ENCODE assay signal across 23 cellular contexts in the genomic region with DNA sequence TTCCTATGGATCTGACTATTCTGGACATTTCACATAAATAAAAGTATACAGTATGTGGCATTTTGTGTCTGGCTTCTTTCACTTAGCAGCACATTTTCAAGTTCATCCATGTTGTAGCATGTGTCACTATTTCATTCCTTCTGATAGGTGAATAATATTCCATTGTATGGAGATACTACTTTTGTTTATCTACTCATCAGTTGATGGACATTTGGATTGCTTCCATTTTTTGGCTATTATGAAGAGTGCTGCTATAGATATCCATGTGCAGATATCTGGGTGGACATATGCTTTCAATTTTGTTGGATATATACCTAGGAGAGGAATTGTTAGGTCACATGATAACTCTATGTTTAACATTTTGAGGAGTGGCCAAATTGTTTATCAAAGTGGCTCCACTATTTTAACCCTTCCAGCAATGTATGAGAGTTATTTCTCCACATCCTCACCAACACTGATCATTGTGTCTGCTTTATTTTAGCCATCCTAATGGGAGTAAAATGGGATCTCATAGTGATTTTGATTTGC. TPM values are rescaled to one million over a fixed set of nuclear protein-coding genes. Genes with fewer than 3 reads are reported as not detected.
DNase-seq lines count a peak whose midpoint lies in the region; ATAC-seq and TF ChIP-seq lines count a peak whose summit lies in the region.
"Had no signal": no experiment of that assay in that cellular context is flagged by ENCODE, and none has a peak within 500 bp of the region (broad histone marks: within the 10 kb centered on the region; RNA-seq: fewer than 3 reads in every experiment).

No MANE protein-coding gene starts in this region.

- no peaks in the 10 kb centered on the region for H3K9me3 Mint-ChIP-seq in stimulated activated naive B cell treated with anti-CD40 and anti-IgM and Interleukin-4, amounts not matched to agents 10 μg/mL and 1 μg/mL and 100 μg/mL, for 72 hours
- no peaks in the 10 kb centered on the region for H3K9me3 Mint-ChIP-seq in activated CD8-positive, alpha-beta T cell treated with anti-CD3 and anti-CD28 coated beads, Interleukin-2, amount 10 ng/mL, durations not matched to agents 7 days and 5 days (ENCODE audit: insufficient read depth)
- H3K9me3 Mint-ChIP-seq: CD14-positive monocyte; CD4-positive, alpha-beta T cell; CD8-positive, alpha-beta memory T cell; GM23338; H9; HFFc6 had no signal

- no peak overlapping the region for H3K9ac ChIP-seq in BLaER1 treated with 17β-estradiol and CSF1 and Interleukin-3, amounts not matched to agents 10 nM and 100 nM
- no peak overlapping the region for H3K9ac ChIP-seq in SK-N-SH

- CTCF ChIA-PET in HEK293 (lab: Yijun Ruan, JAX) (no interaction called here), SK-N-SH (lab: Yijun Ruan, JAX) (interaction anchor here (1.9 kb wide), 1 partner anchor 137 kb away, joined by 4 read pairs; no protein-coding TSS in a partner anchor)
- CTCF ChIA-PET in activated CD8-positive, alpha-beta T cell treated with anti-CD3 and anti-CD28 coated beads, Interleukin-2, amount 10 ng/mL, durations not matched to agents 7 days and 5 days (lab: Charles Lee), result interaction anchor here (0.8 kb wide), 2 partner anchors 40 to 42 kb away, joined by 3 to 4 read pairs; no protein-coding TSS in a partner anchor

- peak overlapping the region; percentile 63 for H3K27ac Mint-ChIP-seq in stimulated activated naive B cell treated with anti-CD40 and anti-IgM and Interleukin-4, amounts not matched to agents 10 μg/mL and 1 μg/mL and 100 μg/mL, for 72 hours
- H3K27ac Mint-ChIP-seq in activated CD8-positive, alpha-beta T cell treated with anti-CD3 and anti-CD28 coated beads, Interleukin-2, amount 10 ng/mL, durations not matched to agents 7 days and 5 days, result no peak overlapping the region
- H3K27ac Mint-ChIP-seq: CD4-positive, alpha-beta T cell; H9; HFFc6 had no signal

- peak overlapping the region in 3 of 11 experiments; percentile 82 to 84 (median 84); a peak in 5 of 22 replicates for H3K27ac ChIP-seq in BLaER1 treated with 17β-estradiol and CSF1 and Interleukin-3, amounts not matched to agents 10 nM and 100 nM
- H3K27ac ChIP-seq in HEK293 (ENCODE audit: extremely low read depth, low read depth, low read length) (no peak overlapping the region), SK-N-SH (ENCODE audit: low read depth in 2 of 2, low read length in 1 of 2) (no peak overlapping the region)

- peak in 1 of 2 experiments; percentile 7; a peak in 1 of 4 replicates for TF ChIP-seq EP300 in SK-N-SH (IDR thresholded peaks at IDR 0.05; ENCODE audit: borderline replicate concordance in 1 of 2, low read depth in 1 of 2, low read length in 1 of 2)

- peaks cover 18 to 29% of the 10 kb centered on the region in 2 donors for H3K4me1 Mint-ChIP-seq in stimulated activated naive B cell treated with anti-CD40 and anti-IgM and Interleukin-4, amounts not matched to agents 10 μg/mL and 1 μg/mL and 100 μg/mL, for 72 hours
- H3K4me1 Mint-ChIP-seq in activated CD8-positive, alpha-beta T cell treated with anti-CD3 and anti-CD28 coated beads, Interleukin-2, amount 10 ng/mL, durations not matched to agents 7 days and 5 days (ENCODE audit: low read depth), result peaks cover 32% of the 10 kb centered on the region

- peak; percentile 36 for DNase-seq in SK-N-SH
- DNase-seq in stimulated activated naive B cell treated with anti-CD40 and anti-IgM and Interleukin-4, amounts not matched to agents 10 μg/mL and 1 μg/mL and 100 μg/mL, for 72 hours, result no peak
- no peak for DNase-seq in left lobe of liver (ENCODE audit: low spot score)
- no peak for DNase-seq in activated CD8-positive, alpha-beta T cell treated with anti-CD3 and anti-CD28 coated beads, Interleukin-2, amount 10 ng/mL, durations not matched to agents 7 days and 5 days
- DNase-seq in epidermal melanocyte (ENCODE audit: insufficient read length, low spot score), result no peak
- DNase-seq: CD4-positive, alpha-beta T cell; CD8-positive, alpha-beta memory T cell; DMS53; DMS79 treated with DMSO at 0.1 percent for 48 hours; GF-D8; H9; HFFc6 had no signal

- H3K4me3 ChIP-seq in BLaER1 treated with 17β-estradiol and CSF1 and Interleukin-3, amounts not matched to agents 10 nM and 100 nM, result no peak overlapping the region
- H3K4me3 ChIP-seq in HEK293 (ENCODE audit: low read depth, low read length), result no peak overlapping the region
- H3K4me3 ChIP-seq in SK-N-SH (ENCODE audit: low read depth in 2 of 2, low read length in 1 of 2), result no peak overlapping the region
- H3K4me3 ChIP-seq: GM23338 had no signal

- ATAC-seq in stimulated activated naive B cell treated with anti-CD40 and anti-IgM and Interleukin-4, amounts not matched to agents 10 μg/mL and 1 μg/mL and 100 μg/mL, for 72 hours (replicated peaks), result no peak
- ATAC-seq in left lobe of liver, result no peak
- no peak for ATAC-seq in activated CD8-positive, alpha-beta T cell treated with anti-CD3 and anti-CD28 coated beads, Interleukin-2, amount 10 ng/mL, durations not matched to agents 7 days and 5 days
- ATAC-seq: GM23338, HCT116 had no signal

- no peaks in the 10 kb centered on the region for H4K20me1 ChIP-seq in BLaER1 treated with 17β-estradiol and CSF1 and Interleukin-3, amounts not matched to agents 10 nM and 100 nM
- no peaks in the 10 kb centered on the region for H4K20me1 ChIP-seq in SK-N-SH (ENCODE audit: insufficient read depth)

- peaks cover 19% of the 10 kb centered on the region for H3F3A ChIP-seq in SK-N-SH (replicated peaks; ENCODE audit: insufficient read depth)

- peaks cover 0 to 2% of the 10 kb centered on the region in 2 donors for H3K36me3 Mint-ChIP-seq in stimulated activated naive B cell treated with anti-CD40 and anti-IgM and Interleukin-4, amounts not matched to agents 10 μg/mL and 1 μg/mL and 100 μg/mL, for 72 hours
- peaks cover 22% of the 10 kb centered on the region for H3K36me3 Mint-ChIP-seq in activated CD8-positive, alpha-beta T cell treated with anti-CD3 and anti-CD28 coated beads, Interleukin-2, amount 10 ng/mL, durations not matched to agents 7 days and 5 days (ENCODE audit: low read depth)
- H3K36me3 Mint-ChIP-seq: CD8-positive, alpha-beta memory T cell had no signal

- no peaks in the 10 kb centered on the region for H3K9me3 ChIP-seq in BLaER1 treated with 17β-estradiol and CSF1 and Interleukin-3, amounts not matched to agents 10 nM and 100 nM (replicated peaks in 1 of 11)
- no peaks in the 10 kb centered on the region for H3K9me3 ChIP-seq in HEK293 (ENCODE audit: control insufficient read depth, insufficient read depth, low read depth, low read length)
- no peaks in the 10 kb centered on the region for H3K9me3 ChIP-seq in SK-N-SH

- no peaks in the 10 kb centered on the region for H3K79me2 ChIP-seq in SK-N-SH (ENCODE audit: insufficient read depth)

- H3K4me2 ChIP-seq in BLaER1 treated with 17β-estradiol and CSF1 and Interleukin-3, amounts not matched to agents 10 nM and 100 nM, result peak overlapping the region in 7 of 11 experiments; percentile 9 to 97 (median 88); a peak in 8 of 22 replicates
- no peak overlapping the region for H3K4me2 ChIP-seq in SK-N-SH
- H3K4me2 ChIP-seq: GM23338 had no signal

- POLR2A ChIA-PET in HEK293 (lab: Yijun Ruan, JAX), result no interaction called here
- POLR2A ChIA-PET in SK-N-SH (lab: Yijun Ruan, JAX), result no interaction called here
- POLR2A ChIA-PET in activated CD8-positive, alpha-beta T cell treated with anti-CD3 and anti-CD28 coated beads, Interleukin-2, amount 10 ng/mL, durations not matched to agents 7 days and 5 days (lab: Charles Lee), result interaction anchor here (1.0 to 1.7 kb wide), 2 partner anchors 18 to 21 kb away, joined by 3 to 4 read pairs; no protein-coding TSS in a partner anchor

- H2AFZ ChIP-seq in SK-N-SH (ENCODE audit: low read depth), result no peak overlapping the region
- H2AFZ ChIP-seq: GM23338 had no signal

- no peaks in the 10 kb centered on the region for H3K27me3 Mint-ChIP-seq in stimulated activated naive B cell treated with anti-CD40 and anti-IgM and Interleukin-4, amounts not matched to agents 10 μg/mL and 1 μg/mL and 100 μg/mL, for 72 hours
- H3K27me3 Mint-ChIP-seq in activated CD8-positive, alpha-beta T cell treated with anti-CD3 and anti-CD28 coated beads, Interleukin-2, amount 10 ng/mL, durations not matched to agents 7 days and 5 days (ENCODE audit: low read depth), result no peaks in the 10 kb centered on the region
- H3K27me3 Mint-ChIP-seq: CD4-positive, alpha-beta T cell had no signal

- peaks cover 0 to 19% (median 13%) of the 10 kb centered on the region in 11 experiments; a peak in 15 of 22 replicates for H3K36me3 ChIP-seq in BLaER1 treated with 17β-estradiol and CSF1 and Interleukin-3, amounts not matched to agents 10 nM and 100 nM
- H3K36me3 ChIP-seq in HEK293 (ENCODE audit: control insufficient read depth in 2 of 2, insufficient read depth in 1 of 2, low read length in 2 of 2) (peaks cover 0 to 26% of the 10 kb centered on the region in 2 experiments; a peak in 2 of 3 replicates), SK-N-SH (replicated peaks in 1 of 2; ENCODE audit: control insufficient read depth in 1 of 2, insufficient read depth in 2 of 2, low read length in 1 of 2) (peaks cover 7 to 11% of the 10 kb centered on the region in 2 experiments)

- no peaks in the 10 kb centered on the region for H3K9me2 ChIP-seq in SK-N-SH

- TF ChIP-seq CTCF in HEK293 (tag by site-specific recombination; IDR thresholded peaks at IDR 0.05) (no peak), SK-N-SH (IDR thresholded peaks at IDR 0.05) (no peak)

- no peaks in the 10 kb centered on the region for H3K27me3 ChIP-seq in BLaER1 treated with 17β-estradiol and CSF1 and Interleukin-3, amounts not matched to agents 10 nM and 100 nM
- H3K27me3 ChIP-seq in SK-N-SH (ENCODE audit: insufficient read depth), result no peaks in the 10 kb centered on the region

- H3K4me1 ChIP-seq in BLaER1 treated with 17β-estradiol and CSF1 and Interleukin-3, amounts not matched to agents 10 nM and 100 nM, result peaks cover 42 to 50% (median 48%) of the 10 kb centered on the region in 10 experiments
- no peaks in the 10 kb centered on the region for H3K4me1 ChIP-seq in HEK293 (ENCODE audit: control insufficient read depth, insufficient read depth, low read length)
- H3K4me1 ChIP-seq in SK-N-SH (ENCODE audit: control insufficient read depth in 1 of 2, insufficient read depth in 2 of 2, low read depth in 1 of 2, low read length in 1 of 2), result peaks cover 0 to 12% of the 10 kb centered on the region in 2 experiments; a peak in 1 of 4 replicates

- H3K4me3 Mint-ChIP-seq in stimulated activated naive B cell treated with anti-CD40 and anti-IgM and Interleukin-4, amounts not matched to agents 10 μg/mL and 1 μg/mL and 100 μg/mL, for 72 hours, result no peak overlapping the region
- no peak overlapping the region for H3K4me3 Mint-ChIP-seq in activated CD8-positive, alpha-beta T cell treated with anti-CD3 and anti-CD28 coated beads, Interleukin-2, amount 10 ng/mL, durations not matched to agents 7 days and 5 days
- H3K4me3 Mint-ChIP-seq: CD14-positive monocyte; CD4-positive, alpha-beta T cell; CD8-positive, alpha-beta memory T cell; GM23338; H9; HFFc6 had no signal

- TF ChIP-seq RAD21 in SK-N-SH (IDR thresholded peaks at IDR 0.05; ENCODE audit: low read length), result no peak

RNA-seq across cellular contexts. Expression of a gene that starts 21.9 kb away (rescaled TPM):
- polyA plus RNA-seq in SK-N-SH (2012; rRNA removed), result 14.3 and 16.0 TPM in 2 replicates
- 10.5 and 12.4 TPM in 2 replicates for polyA plus RNA-seq in SK-N-SH (2012; cell fraction: cytosol; rRNA removed)
- 38.6 and 41.0 TPM in 2 replicates for polyA plus RNA-seq in SK-N-SH (2012; cell fraction: nucleus; rRNA removed)
- 17.5 TPM for total RNA-seq in left lobe of liver
- total RNA-seq in activated CD8-positive, alpha-beta T cell treated with anti-CD3 and anti-CD28 coated beads, Interleukin-2, amount 10 ng/mL, durations not matched to agents 7 days and 5 days, result 10 to 100 TPM; 34.8 to 40.1 TPM

RNA-seq across cellular contexts. Expression of a gene that starts 49.9 kb away (rescaled TPM):
- polyA plus RNA-seq in SK-N-SH (2012; rRNA removed), result 14.4 and 15.6 TPM in 2 replicates
- 3.6 and 5.8 TPM in 2 replicates for polyA plus RNA-seq in SK-N-SH (2012; cell fraction: cytosol; rRNA removed)
- 80.7 and 85.0 TPM in 2 replicates for polyA plus RNA-seq in SK-N-SH (2012; cell fraction: nucleus; rRNA removed)
- 0.23 TPM for total RNA-seq in left lobe of liver
- 10 to 100 TPM; 28.6 to 31.0 TPM for total RNA-seq in activated CD8-positive, alpha-beta T cell treated with anti-CD3 and anti-CD28 coated beads, Interleukin-2, amount 10 ng/mL, durations not matched to agents 7 days and 5 days
- total RNA-seq: CD4-positive, alpha-beta T cell had no signal
- polyA plus RNA-seq: CD8-positive, alpha-beta memory T cell had no signal

RNA-seq across cellular contexts. Expression of a gene that starts 57.0 kb away (rescaled TPM):
- polyA plus RNA-seq in SK-N-SH (2012; rRNA removed), result not detected in 2 replicates
- not detected in 2 replicates for polyA plus RNA-seq in SK-N-SH (2012; cell fraction: cytosol; rRNA removed)
- not detected in 2 replicates for polyA plus RNA-seq in SK-N-SH (2012; cell fraction: nucleus; rRNA removed)
- not detected for total RNA-seq in left lobe of liver
- total RNA-seq in activated CD8-positive, alpha-beta T cell treated with anti-CD3 and anti-CD28 coated beads, Interleukin-2, amount 10 ng/mL, durations not matched to agents 7 days and 5 days, result 10 to 100 TPM; 18.6 to 19.7 TPM
- total RNA-seq: A172, A673, Daoy, G401, GM23338, H4, HFFc6 had no signal
- polyA plus RNA-seq: BJ, GM23338 had no signal

Comparison
In these comparisons a context has a peak if more than half of its experiments do, and no peak if none do; other contexts are left out.
1. RNA of a gene that starts 49.9 kb away (total RNA-seq): 28.6 to 31.0 TPM in activated CD8-positive, alpha-beta T cell treated with anti-CD3 and anti-CD28 coated beads, Interleukin-2, amount 10 ng/mL, durations not matched to agents 7 days and 5 days; 0.23 TPM in left lobe of liver (single experiment); every median in the first group is over 10 times any median in the second.
2. RNA of a gene that starts 57.0 kb away (total RNA-seq): 18.6 to 19.7 TPM in activated CD8-positive, alpha-beta T cell treated with anti-CD3 and anti-CD28 coated beads, Interleukin-2, amount 10 ng/mL, durations not matched to agents 7 days and 5 days; not detected in left lobe of liver (single experiment); every median in the first group is over 10 times any median in the second.